In genomic region chr16:68364601-68364998, GRCh38 we compare ENCODE assay signal across 10 cellular contexts. TPM values are rescaled to one million over a fixed set of nuclear protein-coding genes. Genes with fewer than 3 reads are reported as not detected.
DNase-seq lines count a peak whose midpoint lies in the region; ATAC-seq and TF ChIP-seq lines count a peak whose summit lies in the region.
"Had no signal": no experiment of that assay in that cellular context is flagged by ENCODE, and none has a peak within 500 bp of the region (broad histone marks: within the 10 kb centered on the region; RNA-seq: fewer than 3 reads in every experiment).

No MANE protein-coding gene starts in this region.

- no peak overlapping the region for H3K4me3 Mint-ChIP-seq in chondrocyte (ENCODE audit: unreplicated experiment)
- H3K4me3 Mint-ChIP-seq in activated T-cell treated with anti-CD3 and anti-CD28 coated beads, Interleukin-2, amount 50 U/mL, for 4 hours, result no peak overlapping the region

- H3K36me3 ChIP-seq in H7 (replicated peaks; ENCODE audit: control insufficient read depth, insufficient read depth, low read length), result no peaks in the 10 kb centered on the region
- H3K36me3 ChIP-seq: thoracic aorta had no signal

- H3K9me3 Mint-ChIP-seq in chondrocyte (ENCODE audit: low read depth), result no peaks in the 10 kb centered on the region
- no peaks in the 10 kb centered on the region for H3K9me3 Mint-ChIP-seq in activated T-cell treated with anti-CD3 and anti-CD28 coated beads, Interleukin-2, amount 50 U/mL, for 4 hours

- ATAC-seq in HG03378 (IDR thresholded peaks at IDR 0.05; ENCODE audit: unreplicated experiment), result no peak
- no peak for ATAC-seq in activated T-cell treated with anti-CD3 and anti-CD28 coated beads, Interleukin-2, amount 50 U/mL, for 4 hours

- H3K27me3 ChIP-seq in H7 (ENCODE audit: control insufficient read depth, insufficient read depth, low read length), result no peaks in the 10 kb centered on the region

- peaks cover 1% of the 10 kb centered on the region for H3K27me3 Mint-ChIP-seq in chondrocyte (ENCODE audit: low read depth)
- peaks cover 3% of the 10 kb centered on the region for H3K27me3 Mint-ChIP-seq in activated T-cell treated with anti-CD3 and anti-CD28 coated beads, Interleukin-2, amount 50 U/mL, for 4 hours (ENCODE audit: low read depth)

- peaks cover 3% of the 10 kb centered on the region for H3K36me3 Mint-ChIP-seq in chondrocyte (ENCODE audit: low read depth)
- H3K36me3 Mint-ChIP-seq in activated T-cell treated with anti-CD3 and anti-CD28 coated beads, Interleukin-2, amount 50 U/mL, for 4 hours (ENCODE audit: insufficient read depth), result peaks cover 4% of the 10 kb centered on the region

- no peaks in the 10 kb centered on the region for H3K4me1 Mint-ChIP-seq in chondrocyte (ENCODE audit: low read depth)
- peaks cover 28% of the 10 kb centered on the region for H3K4me1 Mint-ChIP-seq in activated T-cell treated with anti-CD3 and anti-CD28 coated beads, Interleukin-2, amount 50 U/mL, for 4 hours (ENCODE audit: low read depth)

- H3K4me3 ChIP-seq in H7 (ENCODE audit: insufficient read depth, low read depth, low read length), result no peak overlapping the region
- no peak overlapping the region for H3K4me3 ChIP-seq in coronary artery
- H3K4me3 ChIP-seq: thoracic aorta had no signal

- TF ChIP-seq CTCF in chondrocyte (IDR thresholded peaks at IDR 0.05) (peak; percentile 45), coronary artery (IDR thresholded peaks at IDR 0.05) (no peak)

- peak; percentile 72 for DNase-seq in CD1c-positive myeloid dendritic cell (ENCODE audit: extremely low spot score)
- DNase-seq in H7, result peak; percentile 87
- DNase-seq in chondrocyte (ENCODE audit: low spot score), result no peak
- peak; percentile 42 for DNase-seq in middle frontal gyrus (ENCODE audit: extremely low spot score, low spot score)
- DNase-seq in activated T-cell treated with anti-CD3 and anti-CD28 coated beads, Interleukin-2, amount 50 U/mL, for 4 hours, result no peak
- no peak for DNase-seq in coronary artery (ENCODE audit: low spot score)
- no peak for DNase-seq in HUDEP-2 (lab: John Stamatoyannopoulos, UW; ENCODE audit: unreplicated experiment in 76 of 76)
- DNase-seq: NCI-H2029 had no signal

- no peak overlapping the region for H3K27ac ChIP-seq in coronary artery
- H3K27ac ChIP-seq: thoracic aorta had no signal

- H3K27ac Mint-ChIP-seq in chondrocyte (ENCODE audit: unreplicated experiment), result no peak overlapping the region

RNA-seq across cellular contexts. Expression of gene PRMT7, which starts 53.8 kb away (rescaled TPM):
- total RNA-seq in H7 (2014; rRNA removed; shearing (Covaris generic)), result 34.6 and 56.5 TPM in 2 replicates
- 25.1 to 41.8 TPM (median 26.7 TPM) in 3 replicates for total RNA-seq in chondrocyte
- total RNA-seq in activated T-cell treated with anti-CD3 and anti-CD28 coated beads, Interleukin-2, amount 50 U/mL, for 4 hours, result 10 to 100 TPM; 60.3 to 66.8 (median 63.0) TPM

RNA-seq across cellular contexts. Expression of gene SLC7A6OS, which starts 53.9 kb away (rescaled TPM):
- 15.8 and 20.7 TPM in 2 replicates for total RNA-seq in H7 (2014; rRNA removed; shearing (Covaris generic))
- total RNA-seq in chondrocyte, result 9.5 to 12.7 TPM (median 11.8 TPM) in 3 replicates
- total RNA-seq in activated T-cell treated with anti-CD3 and anti-CD28 coated beads, Interleukin-2, amount 50 U/mL, for 4 hours, result 10 to 100 TPM; 19.0 to 27.6 (median 21.5) TPM

Comparison
In these comparisons a context has a peak if more than half of its experiments do, and no peak if none do; other contexts are left out.
1. DNase-seq: peak in CD1c-positive myeloid dendritic cell (single experiment), H7 (single experiment) and middle frontal gyrus (single experiment); none in chondrocyte (single experiment), activated T-cell treated with anti-CD3 and anti-CD28 coated beads, Interleukin-2, amount 50 U/mL, for 4 hours (single experiment), coronary artery (single experiment) and HUDEP-2 (0 of 76).